Comparison of ENCODE assay signal across 20 cellular contexts in the genomic region with DNA sequence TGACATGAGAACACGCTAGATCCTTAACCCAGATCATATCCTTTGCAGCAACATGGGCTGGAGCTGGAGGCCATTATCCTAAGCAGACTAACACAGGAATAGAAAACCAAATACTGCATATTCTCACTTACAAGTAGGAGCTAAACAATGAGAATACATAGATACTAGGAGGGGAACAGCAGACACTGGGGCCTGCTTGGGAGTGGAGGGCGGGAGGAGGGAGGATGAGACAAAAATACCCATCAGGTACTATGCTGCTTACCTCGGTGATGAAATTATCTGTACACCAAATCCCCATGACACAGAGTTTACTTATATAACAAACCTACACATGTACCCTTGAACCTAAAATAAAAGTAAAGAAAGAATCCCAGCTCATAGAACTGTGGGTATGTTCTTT. TPM values are rescaled to one million over a fixed set of nuclear protein-coding genes. Genes with fewer than 3 reads are reported as not detected.
A peak's percentile ranks its signal among the peaks of the same experiment; 100 is the strongest.
DNase-seq lines count a peak whose midpoint lies in the region; ATAC-seq and FAIRE-seq lines count a peak whose summit lies in the region.
"Had no signal": no experiment of that assay in that cellular context is flagged by ENCODE, and none has a peak within 500 bp of the region (broad histone marks: within the 10 kb centered on the region; RNA-seq: fewer than 3 reads in every experiment).

No MANE protein-coding gene starts in this region.

- H3K9me3 ChIP-seq in T-helper 17 cell (ENCODE audit: control insufficient read depth, low read length, poor library complexity, severe bottlenecking): no peaks in the 10 kb centered on the region
- H3K9me3 ChIP-seq: left lung had no signal

- H3K27me3 Mint-ChIP-seq in activated T-cell treated with anti-CD3 and anti-CD28 coated beads, Interleukin-2, amount 50 U/mL, for 72 hours (ENCODE audit: low read depth): no peaks in the 10 kb centered on the region
- H3K27me3 Mint-ChIP-seq in T-helper 17 cell: no peaks in the 10 kb centered on the region
- peaks cover 0 to 2% (median 0%) of the 10 kb centered on the region in 3 donors for H3K27me3 Mint-ChIP-seq in immature natural killer cell (ENCODE audit: low read depth in 3 of 3)

- H3K27ac Mint-ChIP-seq in activated T-cell treated with anti-CD3 and anti-CD28 coated beads, Interleukin-2, amount 50 U/mL, for 72 hours: no peak overlapping the region
- peak overlapping the region; percentile 92 for H3K27ac Mint-ChIP-seq in T-helper 17 cell
- H3K27ac Mint-ChIP-seq in immature natural killer cell: peak overlapping the region in 3 of 6 donors; percentile 12 to 90 (median 88)
- H3K27ac Mint-ChIP-seq in stimulated activated effector memory CD8-positive, alpha-beta T cell treated with anti-CD3 and anti-CD28 coated beads, Interleukin-12 subunit alpha, Interleukin-12 subunit beta, amount 100 ng/mL, for 72 hours: peak overlapping the region; percentile 94

- DNase-seq in activated T-cell treated with anti-CD3 and anti-CD28 coated beads, Interleukin-2, amount 50 U/mL, for 72 hours: no peak
- DNase-seq in activated T-cell treated with anti-CD3 and anti-CD28 coated beads for 4 hours (no peak), T-helper 17 cell (no peak), immature natural killer cell (no peak), glomerular visceral epithelial cell (ENCODE audit: extremely low spot score) (no peak), NCI-H510A treated with DMSO at 0.1 percent for 48 hours (lab: John Stamatoyannopoulos, UW) (no peak), urothelium cell line (ENCODE audit: low spot score) (no peak)
- DNase-seq in stimulated activated effector memory CD8-positive, alpha-beta T cell treated with anti-CD3 and anti-CD28 coated beads, Interleukin-12 subunit alpha, Interleukin-12 subunit beta, amount 100 ng/mL, for 72 hours (ENCODE audit: low spot score in 2 of 2): no peak
- DNase-seq: H7; KG1; left lung; NCI-H1092; NCI-H2107; NCI-H526 treated with DMSO at 0.1 percent for 48 hours; PC-9; stimulated activated CD4-positive, alpha-beta T cell treated with anti-CD3 and anti-CD28 coated beads, Interleukin-12 subunit alpha, Interleukin-12 subunit beta, amount 100 ng/mL, for 4 hours had no signal

- peak overlapping the region; percentile 92 to 93 for H3K4me3 Mint-ChIP-seq in activated T-cell treated with anti-CD3 and anti-CD28 coated beads, Interleukin-2, amount 50 U/mL, for 72 hours
- H3K4me3 Mint-ChIP-seq in T-helper 17 cell (peak overlapping the region; percentile 95), immature natural killer cell (peak overlapping the region; percentile 91 to 95 (median 93))
- H3K4me3 Mint-ChIP-seq in stimulated activated effector memory CD8-positive, alpha-beta T cell treated with anti-CD3 and anti-CD28 coated beads, Interleukin-12 subunit alpha, Interleukin-12 subunit beta, amount 100 ng/mL, for 72 hours: peak overlapping the region; percentile 90

- no peak for FAIRE-seq in urothelium cell line (lab: Jason Lieb, UNC)
- FAIRE-seq: D721Med had no signal

- no peak for ATAC-seq in activated T-cell treated with anti-CD3 and anti-CD28 coated beads, Interleukin-2, amount 50 U/mL, for 72 hours (replicated peaks in 1 of 2)
- no peak for ATAC-seq in T-helper 17 cell
- ATAC-seq in stimulated activated effector memory CD8-positive, alpha-beta T cell treated with anti-CD3 and anti-CD28 coated beads, Interleukin-12 subunit alpha, Interleukin-12 subunit beta, amount 100 ng/mL, for 72 hours: no peak
- ATAC-seq: left lung had no signal

- no peaks in the 10 kb centered on the region for H3K36me3 Mint-ChIP-seq in activated T-cell treated with anti-CD3 and anti-CD28 coated beads, Interleukin-2, amount 50 U/mL, for 72 hours (ENCODE audit: insufficient read depth in 2 of 2)
- H3K36me3 Mint-ChIP-seq in T-helper 17 cell (ENCODE audit: low read depth) (no peaks in the 10 kb centered on the region), immature natural killer cell (no peaks in the 10 kb centered on the region)
- H3K36me3 Mint-ChIP-seq in stimulated activated effector memory CD8-positive, alpha-beta T cell treated with anti-CD3 and anti-CD28 coated beads, Interleukin-12 subunit alpha, Interleukin-12 subunit beta, amount 100 ng/mL, for 72 hours: peaks cover 6% of the 10 kb centered on the region

- no peaks in the 10 kb centered on the region for H3K9me3 Mint-ChIP-seq in activated T-cell treated with anti-CD3 and anti-CD28 coated beads, Interleukin-2, amount 50 U/mL, for 72 hours
- no peaks in the 10 kb centered on the region for H3K9me3 Mint-ChIP-seq in immature natural killer cell
- H3K9me3 Mint-ChIP-seq in stimulated activated effector memory CD8-positive, alpha-beta T cell treated with anti-CD3 and anti-CD28 coated beads, Interleukin-12 subunit alpha, Interleukin-12 subunit beta, amount 100 ng/mL, for 72 hours: no peaks in the 10 kb centered on the region

- H3K4me1 Mint-ChIP-seq in activated T-cell treated with anti-CD3 and anti-CD28 coated beads, Interleukin-2, amount 50 U/mL, for 72 hours (ENCODE audit: low read depth): peaks cover 44% of the 10 kb centered on the region
- peaks cover 39% of the 10 kb centered on the region for H3K4me1 Mint-ChIP-seq in T-helper 17 cell
- peaks cover 41 to 43% of the 10 kb centered on the region in 2 donors for H3K4me1 Mint-ChIP-seq in immature natural killer cell
- peaks cover 61% of the 10 kb centered on the region for H3K4me1 Mint-ChIP-seq in stimulated activated effector memory CD8-positive, alpha-beta T cell treated with anti-CD3 and anti-CD28 coated beads, Interleukin-12 subunit alpha, Interleukin-12 subunit beta, amount 100 ng/mL, for 72 hours

RNA-seq across cellular contexts. Expression of a gene that starts 1.2 kb away (rescaled TPM):
- 10 to 100 TPM; 13.3 to 13.7 TPM for total RNA-seq in activated T-cell treated with anti-CD3 and anti-CD28 coated beads, Interleukin-2, amount 50 U/mL, for 72 hours
- 10 to 100 TPM; 13.3 to 20.4 TPM for total RNA-seq in T-helper 17 cell
- polyA plus RNA-seq in immature natural killer cell: 10 to 100 TPM in 1 of 3 donors, 1 to 10 TPM in 2; 5.5 to 14.6 (median 6.8) TPM

RNA-seq across cellular contexts. Expression of a gene that starts 13.8 kb away (rescaled TPM):
- 10 to 100 TPM; 35.5 to 37.5 TPM for total RNA-seq in activated T-cell treated with anti-CD3 and anti-CD28 coated beads, Interleukin-2, amount 50 U/mL, for 72 hours
- total RNA-seq in T-helper 17 cell: 10 to 100 TPM; 48.5 to 73.2 TPM
- 10 to 100 TPM; 23.2 to 35.7 (median 27.6) TPM for polyA plus RNA-seq in immature natural killer cell

RNA-seq across cellular contexts. Expression of a gene that starts 50.3 kb away (rescaled TPM):
- total RNA-seq in activated T-cell treated with anti-CD3 and anti-CD28 coated beads, Interleukin-2, amount 50 U/mL, for 72 hours: 10 to 100 TPM; 45.7 to 47.5 TPM
- total RNA-seq in T-helper 17 cell: 10 to 100 TPM; 19.7 to 21.5 TPM
- polyA plus RNA-seq in immature natural killer cell: 100 to 1,000 TPM in 1 of 3 donors, 10 to 100 TPM in 2; 50.6 to 139 (median 51.7) TPM

RNA-seq across cellular contexts. Expression of a gene that starts 53.8 kb away (rescaled TPM):
- under 1 TPM in 1 of 2 donors, not detected in 1; 0.65 TPM for total RNA-seq in activated T-cell treated with anti-CD3 and anti-CD28 coated beads, Interleukin-2, amount 50 U/mL, for 72 hours
- total RNA-seq in T-helper 17 cell: not detected
- polyA plus RNA-seq in immature natural killer cell: not detected
- total RNA-seq: H7, left lung, PC-9, pulmonary artery endothelial cell had no signal
- polyA plus RNA-seq: adipose tissue, AG04450 had no signal
